Comparison of ENCODE assay signal across 9 cellular contexts in genomic region chr2:222708274-222708710, GRCh38. TPM values are rescaled to one million over a fixed set of nuclear protein-coding genes. Genes with fewer than 3 reads are reported as not detected.
DNase-seq lines count a peak whose midpoint lies in the region; ATAC-seq, FAIRE-seq and TF ChIP-seq lines count a peak whose summit lies in the region.
"Had no signal": no experiment of that assay in that cellular context is flagged by ENCODE, and none has a peak within 500 bp of the region (broad histone marks: within the 10 kb centered on the region; RNA-seq: fewer than 3 reads in every experiment).

No MANE protein-coding gene starts in this region.

- H3K4me1 ChIP-seq in Caco-2 (peaks cover 16% of the 10 kb centered on the region), H1 (replicated peaks in 1 of 4; ENCODE audit: control insufficient read depth in 3 of 4, insufficient read depth in 4 of 4, low read length in 3 of 4) (peaks cover 0 to 6% (median 0%) of the 10 kb centered on the region in 4 experiments; a peak in 3 of 7 replicates), mucosa of descending colon (ENCODE audit: low read depth) (peaks cover 12% of the 10 kb centered on the region)

- POLR2A ChIA-PET in Caco-2 (lab: Charles Lee) = no interaction called here
- POLR2A ChIA-PET in H1 (lab: Charles Lee; ENCODE audit: partially characterized antibody) = interaction anchor here (0.9 kb wide), 1 partner anchor 195 kb away, joined by 3 read pairs; no protein-coding TSS in a partner anchor

- intact Hi-C loops in Caco-2 (cut with micrococcal nuclease; ENCODE audit: unreplicated experiment) = loop anchor here (1.0 kb wide), 2 partner anchors 154 to 231 kb away; no protein-coding TSS in a partner anchor
- intact Hi-C loops in mucosa of descending colon (cut with DNase I, micrococcal nuclease) = loop anchor here (5.0 to 10.0 kb wide), 2 partner anchors 194 to 197 kb away; no protein-coding TSS in a partner anchor

- H3K14ac ChIP-seq in H1 (ENCODE audit: insufficient read length) = no peak overlapping the region

- H2BK120ac ChIP-seq in H1 (replicated peaks; ENCODE audit: low read depth, low read length) = no peak overlapping the region

- H3K27me3 Mint-ChIP-seq in Caco-2 (ENCODE audit: insufficient read depth, unreplicated experiment) = no peaks in the 10 kb centered on the region

- no TSS peak for BruUV-seq in Caco-2 (replicated peaks; lab: Mats Ljungman, UMichigan)

- H4K91ac ChIP-seq in H1 (replicated peaks; ENCODE audit: insufficient read length, low read length) = no peak overlapping the region

- H3K4me1 Mint-ChIP-seq in Caco-2 (ENCODE audit: low read depth, unreplicated experiment) = peaks cover 17% of the 10 kb centered on the region

- no peaks in the 10 kb centered on the region; the same call in 1 of the 2 replicates for H3K23me2 ChIP-seq in H1 (ENCODE audit: low read depth, low read length)

- no peaks in the 10 kb centered on the region for H3K9me3 ChIP-seq in Caco-2
- 0 out of 4 replicates have a peak, but pooled peaks cover 0 to 2% of the 10 kb centered on the region in 2 experiments for H3K9me3 ChIP-seq in H1 (ENCODE audit: insufficient read depth in 2 of 2, low read depth in 1 of 2, low read length in 1 of 2)
- no peaks in the 10 kb centered on the region for H3K9me3 ChIP-seq in mucosa of descending colon

- H4K8ac ChIP-seq in H1 (ENCODE audit: extremely low read depth, insufficient read depth, low read length) = no peak overlapping the region

- H3K27me3 ChIP-seq in Caco-2 (replicated peaks; ENCODE audit: control insufficient read depth, insufficient read depth, low read length) (no peaks in the 10 kb centered on the region), H1 (replicated peaks in 1 of 4; ENCODE audit: control insufficient read depth in 3 of 4, extremely low read depth in 1 of 4, insufficient read depth in 3 of 4, low read length in 3 of 4) (no peaks in the 10 kb centered on the region)

- no peaks in the 10 kb centered on the region for H3K9me3 Mint-ChIP-seq in Caco-2 (ENCODE audit: unreplicated experiment)

- H2BK12ac ChIP-seq in H1 (ENCODE audit: low read depth, low read length) = no peak overlapping the region

- no peaks in the 10 kb centered on the region for H4K20me1 ChIP-seq in H1 (replicated peaks in 1 of 2; ENCODE audit: control insufficient read depth in 1 of 2, insufficient read depth in 2 of 2, low read length in 2 of 2)

- H2BK15ac ChIP-seq in H1 (ENCODE audit: low read length) = no peak overlapping the region

- H3K79me2 ChIP-seq in H1 (ENCODE audit: control insufficient read depth in 1 of 2, insufficient read depth in 2 of 2, low read length in 2 of 2) = no peaks in the 10 kb centered on the region

- peak; percentile 75 to 77 for TF ChIP-seq RAD21 in H1 (IDR thresholded peaks at IDR 0.05 in 1 of 2, conservative IDR thresholded peaks at IDR 0.05 in 1 of 2; ENCODE audit: low read depth in 2 of 2, low read length in 2 of 2)

- H3K4ac ChIP-seq in H1 (replicated peaks; ENCODE audit: insufficient read length, low read depth, low read length) = no peak overlapping the region

- no peak overlapping the region for H4K5ac ChIP-seq in H1 (ENCODE audit: insufficient read length, low read depth, low read length)

- TF ChIP-seq CTCF in Caco-2 (IDR thresholded peaks at IDR 0.05; ENCODE audit: insufficient read depth in 1 of 2, low read depth in 1 of 2, low read length in 1 of 2, severe bottlenecking in 1 of 2, unreplicated experiment in 1 of 2) = peak; percentile 98 to 99
- TF ChIP-seq CTCF in H1 (IDR thresholded peaks at IDR 0.05; ENCODE audit: control extremely low read depth in 1 of 3, insufficient read depth in 1 of 3, low read depth in 1 of 3, low read length in 3 of 3) = peak; percentile 68 to 81 (median 73)
- TF ChIP-seq CTCF in mucosa of descending colon (IDR thresholded peaks at IDR 0.05) = peak; percentile 88

- H3K56ac ChIP-seq in H1 (replicated peaks; ENCODE audit: insufficient read length, low read depth, low read length) = no peak overlapping the region

- no peak overlapping the region for H3K18ac ChIP-seq in H1 (ENCODE audit: extremely low read depth, low read length)

- no peak overlapping the region for H2BK20ac ChIP-seq in H1 (ENCODE audit: low read length)

- no peak for FAIRE-seq in H1 (lab: Jason Lieb, UNC)
- FAIRE-seq: TTC549 had no signal

- H3K4me3 ChIP-seq in Caco-2 (ENCODE audit: low read depth, low read length) (no peak overlapping the region), H1 (ENCODE audit: extremely low read depth in 1 of 4, insufficient read depth in 2 of 4, low read depth in 3 of 4, low read length in 4 of 4) (no peak overlapping the region), mucosa of descending colon (no peak overlapping the region)

- peak; percentile 84 to 90 for DNase-seq in Caco-2
- DNase-seq in NCI-H82 (lab: John Stamatoyannopoulos, UW) = peak; percentile 77
- DNase-seq in activated CD8-positive, alpha-beta memory T cell treated with anti-CD3 and anti-CD28 coated beads for 1 hour (ENCODE audit: extremely low read depth in 1 of 2, low read depth in 1 of 2) = peak; percentile 21 to 65
- DNase-seq in H1 (ENCODE audit: low read depth in 1 of 2, low spot score in 2 of 2) = peak in 1 of 2 experiments; percentile 87
- DNase-seq in mucosa of descending colon = peak; percentile 81 to 92 (median 88)
- DNase-seq in stimulated activated CD8-positive, alpha-beta memory T cell treated with anti-CD3 and anti-CD28 coated beads, Interleukin-4, amount 100 ng/mL, for 24 hours (ENCODE audit: low read depth) = peak; percentile 60

- H3K9ac ChIP-seq in H1 (replicated peaks in 1 of 4; ENCODE audit: extremely low read depth in 1 of 4, low read depth in 3 of 4, low read length in 3 of 4) = no peak overlapping the region

- no peak overlapping the region for H3K4me2 ChIP-seq in H1 (ENCODE audit: insufficient read depth in 1 of 2, low read depth in 2 of 2, low read length in 2 of 2)

- no peak overlapping the region for H3K23ac ChIP-seq in H1 (ENCODE audit: insufficient read length)

- TF ChIP-seq EP300 in H1 (IDR thresholded peaks at IDR 0.05; ENCODE audit: borderline replicate concordance in 1 of 2, low read depth in 2 of 2, low read length in 2 of 2) = no peak

- CTCF ChIA-PET in Caco-2 (lab: Charles Lee) = interaction anchor here (0.5 to 4.9 kb wide), 14 partner anchors 14 to 231 kb away, joined by 3 to 96 read pairs (median 8); no protein-coding TSS in a partner anchor
- CTCF ChIA-PET in H1 (lab: Charles Lee; ENCODE audit: partially characterized antibody) = interaction anchor here (0.7 to 12.1 kb wide), 38 partner anchors 9 to 260 kb away, joined by 3 to 124 read pairs (median 5); partner anchors contain the start of gene MOGAT1

- no peak overlapping the region for H3K27ac ChIP-seq in H1 (ENCODE audit: low read depth, low read length)

- H2BK5ac ChIP-seq in H1 (ENCODE audit: low read depth, low read length) = no peak overlapping the region

- no peaks in the 10 kb centered on the region for H3K79me1 ChIP-seq in H1 (ENCODE audit: low read depth, low read length)

- WGBS in H1 (ENCODE audit: extremely low coverage in 1 of 2, insufficient coverage in 1 of 2, insufficient read length in 1 of 2, insufficient replicate concordance in 2 of 2, low coverage in 1 of 2, low lambda C conversion rate in 2 of 2, missing lambda C conversion rate in 1 of 2), 2 experiments = 48% methylated on average over 12 of the region's 12 CpGs; no CpG with 5 or more reads in 1 of the 2 experiments

- no peak overlapping the region for H2AFZ ChIP-seq in H1 (ENCODE audit: low read length)

- no peak overlapping the region for H2AK5ac ChIP-seq in H1 (ENCODE audit: low read depth, low read length)

- ATAC-seq in HG02678 (IDR thresholded peaks at IDR 0.05; ENCODE audit: unreplicated experiment) (peak; percentile 43), mucosa of descending colon (peak; percentile 89), GM19023 (IDR thresholded peaks at IDR 0.05; ENCODE audit: unreplicated experiment) (no peak)

- H3K27ac Mint-ChIP-seq in Caco-2 (ENCODE audit: unreplicated experiment) = peak overlapping the region; percentile 21

- TF ChIP-seq POLR2A in H1 (IDR thresholded peaks at IDR 0.05; ENCODE audit: control extremely low read depth in 1 of 2, low read depth in 2 of 2, low read length in 2 of 2) = no peak

- H3K36me3 ChIP-seq in Caco-2 (ENCODE audit: control insufficient read depth, insufficient read depth, low read length) (no peaks in the 10 kb centered on the region), H1 (ENCODE audit: control insufficient read depth in 2 of 4, insufficient read depth in 4 of 4, low read length in 3 of 4) (no peaks in the 10 kb centered on the region), mucosa of descending colon (ENCODE audit: low read depth) (no peaks in the 10 kb centered on the region)

- H3K36me3 Mint-ChIP-seq in Caco-2 (ENCODE audit: insufficient read depth, unreplicated experiment) = peaks cover 12% of the 10 kb centered on the region

- H3K4me3 Mint-ChIP-seq in Caco-2 (ENCODE audit: unreplicated experiment) = peak overlapping the region; percentile 40

TF ChIP-seq in H1, 55 proteins besides CTCF, POLR2A, EP300 and RAD21 (continues in another document):
- TF ChIP-seq NANOG (IDR thresholded peaks at IDR 0.05; ENCODE audit: insufficient read depth, low read depth, low read length, poor library complexity, severe bottlenecking) (no peak), KDM5A (IDR thresholded peaks at IDR 0.05; ENCODE audit: low read length) (no peak), CBX5 (IDR thresholded peaks at IDR 0.05; ENCODE audit: low read depth, low read length) (no peak)

RNA-seq across cellular contexts. Expression of gene MOGAT1, which starts 36.8 kb away (rescaled TPM):
- total RNA-seq in Caco-2 (2022) = not detected in 2 replicates
- total RNA-seq in H1 (2021; fragmentation: NEBNext Ultra II Directional; extraction: Animal tissue kit (Norgen Biotek cat#: 25700)) = 0.31 and 0.67 TPM in 2 replicates
- polyA plus RNA-seq in H1 (2011; rRNA removed) = 0.11 TPM in 2 replicates
- polyA plus RNA-seq in H1 (2011; cell fraction: cytosol; rRNA removed) = 0.25 TPM
- not detected for polyA plus RNA-seq in H1 (2011; cell fraction: nucleus; rRNA removed)
- polyA plus RNA-seq in H1 (2012, experiment 1 of 2) = 0.29 to 0.60 TPM (median 0.33 TPM) in 4 replicates
- not detected for polyA plus RNA-seq in H1 (2012, experiment 2 of 2)
- polyA plus RNA-seq in H1 (2013, experiment 1 of 2) = 0.39 TPM
- 0.59 TPM for polyA plus RNA-seq in H1 (2013, experiment 2 of 2)
- polyA minus RNA-seq in H1 (2011; rRNA and poly(A)+ RNA removed) = 0.34 and 0.35 TPM in 2 replicates
- not detected for polyA minus RNA-seq in H1 (2011; cell fraction: cytosol; rRNA and poly(A)+ RNA removed)
- polyA minus RNA-seq in H1 (2011; cell fraction: nucleus; rRNA and poly(A)+ RNA removed) = 1.5 TPM
- total RNA-seq in mucosa of descending colon = under 1 TPM in 1 of 3 donors, not detected in 2; 0.38 TPM

RNA-seq across cellular contexts. Expression of gene FARSB, which starts 52.4 kb away (rescaled TPM):
- 48.9 and 50.9 TPM in 2 replicates for total RNA-seq in Caco-2 (2022)
- 36.1 and 37.9 TPM in 2 replicates for total RNA-seq in H1 (2021; fragmentation: NEBNext Ultra II Directional; extraction: Animal tissue kit (Norgen Biotek cat#: 25700))
- polyA plus RNA-seq in H1 (2011; rRNA removed) = 13.1 and 21.0 TPM in 2 replicates
- 24.8 TPM for polyA plus RNA-seq in H1 (2011; cell fraction: cytosol; rRNA removed)
- polyA plus RNA-seq in H1 (2011; cell fraction: nucleus; rRNA removed) = 12.1 TPM
- 28.5 to 43.7 TPM (median 29.0 TPM) in 4 replicates for polyA plus RNA-seq in H1 (2012, experiment 1 of 2)
- 5.3 TPM for polyA plus RNA-seq in H1 (2012, experiment 2 of 2)
- 40.4 TPM for polyA plus RNA-seq in H1 (2013, experiment 1 of 2)
- 41.2 TPM for polyA plus RNA-seq in H1 (2013, experiment 2 of 2)
- 26.8 and 38.4 TPM in 2 replicates for polyA minus RNA-seq in H1 (2011; rRNA and poly(A)+ RNA removed)
- 13.0 TPM for polyA minus RNA-seq in H1 (2011; cell fraction: cytosol; rRNA and poly(A)+ RNA removed)
- 27.1 TPM for polyA minus RNA-seq in H1 (2011; cell fraction: nucleus; rRNA and poly(A)+ RNA removed)
- total RNA-seq in mucosa of descending colon = 10 to 100 TPM; 18.0 to 27.2 (median 21.1) TPM
